Comparison of ENCODE assay signal across 8 cellular contexts in the genomic region with DNA sequence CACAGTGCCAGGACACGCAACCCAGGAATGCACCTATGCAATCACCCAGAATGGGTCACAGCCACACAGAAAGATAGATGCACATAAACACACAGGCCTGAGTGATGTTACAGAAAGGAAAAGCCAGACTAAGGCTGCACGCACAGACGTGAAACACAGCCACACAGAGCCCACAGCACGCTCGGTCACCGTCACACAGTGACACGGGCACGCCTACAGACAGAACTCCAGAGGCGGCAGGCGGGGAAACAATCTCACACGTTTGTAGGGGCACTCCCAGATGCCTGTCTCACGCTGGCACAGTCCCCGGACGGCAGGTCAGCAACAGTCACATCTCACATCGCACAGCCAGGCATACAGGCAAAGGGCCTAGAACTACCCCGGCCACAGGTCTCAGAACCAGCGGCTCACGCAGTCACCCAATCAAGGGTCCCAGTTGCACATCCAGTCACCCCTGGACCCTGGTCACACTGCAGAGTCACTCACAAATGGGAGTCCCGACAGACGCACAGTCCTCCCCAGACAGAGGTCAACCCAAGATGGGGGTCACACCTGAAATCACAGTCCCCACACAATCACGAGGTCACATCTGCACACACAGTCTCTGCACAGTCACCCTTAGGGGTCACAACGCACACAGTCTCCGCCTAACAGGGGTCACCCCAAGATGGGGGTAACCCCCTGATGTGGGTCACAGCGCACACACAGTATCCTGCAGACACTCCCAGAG. TPM values are rescaled to one million over a fixed set of nuclear protein-coding genes. Genes with fewer than 3 reads are reported as not detected.
DNase-seq lines count a peak whose midpoint lies in the region; ATAC-seq and TF ChIP-seq lines count a peak whose summit lies in the region.

No MANE protein-coding gene starts in this region.

- H3K4me2 ChIP-seq in PC-9 = peak overlapping the region; percentile 94

- H3K4me3 ChIP-seq in PC-9 (peak overlapping the region; percentile 98), fibroblast of villous mesenchyme (ENCODE audit: low read depth, low read length) (peak overlapping the region; percentile 98)

- H3K27ac Mint-ChIP-seq in activated T-helper 2 cell treated with anti-CD3 and anti-CD28 coated beads, Interferon-gamma antibody, Interleukin-2, Interleukin-4, amounts not matched to agents 10 μg/mL and 5 μg/mL and 100 μg/mL, durations not matched to agents 14 hours and 24 hours and 36 hours = peak overlapping the region; percentile 84
- H3K27ac Mint-ChIP-seq in type B pancreatic cell = peak overlapping the region; percentile 98

- H3K27ac ChIP-seq in PC-9 = peak overlapping the region; percentile 92

- no peaks in the 10 kb centered on the region for H3K27me3 ChIP-seq in PC-9 (ENCODE audit: insufficient read depth, low read depth)

- no peaks in the 10 kb centered on the region for H4K20me1 ChIP-seq in PC-9 (ENCODE audit: insufficient read depth)

- intact Hi-C loops in PC-9 (cut with micrococcal nuclease; ENCODE audit: unreplicated experiment) = loop anchor here (2.0 to 5.0 kb wide), 3 partner anchors 124 to 294 kb away; a partner anchor contains a TSS
- intact Hi-C loops in activated T-helper 2 cell treated with anti-CD3 and anti-CD28 coated beads, Interferon-gamma antibody, Interleukin-2, Interleukin-4, amounts not matched to agents 10 μg/mL and 5 μg/mL and 100 μg/mL, durations not matched to agents 14 hours and 24 hours and 36 hours (cut with micrococcal nuclease) = loop anchor here (1.0 to 10.0 kb wide), 7 partner anchors 18 to 294 kb away; a partner anchor contains a TSS

- no peaks in the 10 kb centered on the region for H3K9me3 Mint-ChIP-seq in activated T-helper 2 cell treated with anti-CD3 and anti-CD28 coated beads, Interferon-gamma antibody, Interleukin-2, Interleukin-4, amounts not matched to agents 10 μg/mL and 5 μg/mL and 100 μg/mL, durations not matched to agents 14 hours and 24 hours and 36 hours
- peaks cover 4% of the 10 kb centered on the region for H3K9me3 Mint-ChIP-seq in type B pancreatic cell

- H3K4me3 Mint-ChIP-seq in activated T-helper 2 cell treated with anti-CD3 and anti-CD28 coated beads, Interferon-gamma antibody, Interleukin-2, Interleukin-4, amounts not matched to agents 10 μg/mL and 5 μg/mL and 100 μg/mL, durations not matched to agents 14 hours and 24 hours and 36 hours (ENCODE audit: low read depth) = peak overlapping the region; percentile 83
- H3K4me3 Mint-ChIP-seq in type B pancreatic cell = peak overlapping the region; percentile 97

- peaks cover 46% of the 10 kb centered on the region for H3F3A ChIP-seq in PC-9 (ENCODE audit: insufficient read depth, low read depth)

- peaks cover 56% of the 10 kb centered on the region for H3K4me1 Mint-ChIP-seq in activated T-helper 2 cell treated with anti-CD3 and anti-CD28 coated beads, Interferon-gamma antibody, Interleukin-2, Interleukin-4, amounts not matched to agents 10 μg/mL and 5 μg/mL and 100 μg/mL, durations not matched to agents 14 hours and 24 hours and 36 hours (ENCODE audit: low read depth)
- peaks cover 56% of the 10 kb centered on the region for H3K4me1 Mint-ChIP-seq in type B pancreatic cell (ENCODE audit: unreplicated experiment)

- TSS peak; percentile 28 for BruUV-seq in PC-9 (replicated peaks; lab: Mats Ljungman, UMichigan)

- ATAC-seq in GM18502 (IDR thresholded peaks at IDR 0.05; ENCODE audit: poor library complexity, unreplicated experiment) (peak; percentile 31), HG02678 (IDR thresholded peaks at IDR 0.05; ENCODE audit: unreplicated experiment) (peak; percentile 20), omental fat pad (ENCODE audit: low FRiP score) (peak; percentile 27)

- no peak for TF ChIP-seq CTCF in PC-9 (conservative IDR thresholded peaks at IDR 0.05)
- TF ChIP-seq CTCF in fibroblast of villous mesenchyme (IDR thresholded peaks at IDR 0.05; ENCODE audit: insufficient read depth, low read depth, low read length) = no peak
- TF ChIP-seq CTCF in omental fat pad (IDR thresholded peaks at IDR 0.05) = no peak
- no peak for TF ChIP-seq CTCF in type B pancreatic cell (conservative IDR thresholded peaks at IDR 0.05)

- peaks cover 41% of the 10 kb centered on the region for H3K4me1 ChIP-seq in PC-9 (replicated peaks; ENCODE audit: insufficient read depth)

- CTCF ChIA-PET in PC-9 (lab: Charles Lee) = interaction anchor here (0.6 kb wide), 1 partner anchor 30 kb away, joined by 4 read pairs; no protein-coding TSS in a partner anchor

- H2AFZ ChIP-seq in PC-9 = peak overlapping the region; percentile 68; the same call in 1 of the 2 replicates

- H3K36me3 Mint-ChIP-seq in activated T-helper 2 cell treated with anti-CD3 and anti-CD28 coated beads, Interferon-gamma antibody, Interleukin-2, Interleukin-4, amounts not matched to agents 10 μg/mL and 5 μg/mL and 100 μg/mL, durations not matched to agents 14 hours and 24 hours and 36 hours (ENCODE audit: low read depth) = peaks cover 36% of the 10 kb centered on the region
- peaks cover 16% of the 10 kb centered on the region for H3K36me3 Mint-ChIP-seq in type B pancreatic cell

- peaks cover 48% of the 10 kb centered on the region for H3K79me2 ChIP-seq in PC-9 (ENCODE audit: low read depth)

- H3K9me2 ChIP-seq in PC-9 (ENCODE audit: insufficient read depth) = no peaks in the 10 kb centered on the region

- POLR2A ChIA-PET in PC-9 (lab: Charles Lee; ENCODE audit: unreplicated experiment) = interaction anchor here (0.6 to 0.8 kb wide), 3 partner anchors 23 to 1481 kb away, joined by 3 to 7 read pairs (median 6); no protein-coding TSS in a partner anchor

- DNase-seq in PC-9 (peak; percentile 55 to 65), fibroblast of villous mesenchyme (ENCODE audit: low read depth) (peak; percentile 81), omental fat pad (ENCODE audit: low spot score) (no peak), type B pancreatic cell (ENCODE audit: extremely low spot score, unreplicated experiment) (no peak), GF-D8 (lab: John Stamatoyannopoulos, UW) (no peak)
- DNase-seq in activated T-helper 2 cell treated with anti-CD3 and anti-CD28 coated beads, Interferon-gamma antibody, Interleukin-2, Interleukin-4, amounts not matched to agents 10 μg/mL and 5 μg/mL and 100 μg/mL, durations not matched to agents 14 hours and 24 hours and 36 hours (ENCODE audit: low spot score) = peak; percentile 40

- H3K9me3 ChIP-seq in PC-9 (ENCODE audit: insufficient read depth, low read depth) = no peaks in the 10 kb centered on the region

- H3K36me3 ChIP-seq in PC-9 (ENCODE audit: low read depth) = no peaks in the 10 kb centered on the region

- no peaks in the 10 kb centered on the region for H3K27me3 Mint-ChIP-seq in activated T-helper 2 cell treated with anti-CD3 and anti-CD28 coated beads, Interferon-gamma antibody, Interleukin-2, Interleukin-4, amounts not matched to agents 10 μg/mL and 5 μg/mL and 100 μg/mL, durations not matched to agents 14 hours and 24 hours and 36 hours (ENCODE audit: low read depth)
- peaks cover 10% of the 10 kb centered on the region for H3K27me3 Mint-ChIP-seq in type B pancreatic cell

RNA-seq across cellular contexts. Expression of a gene that starts 0.8 kb away (rescaled TPM):
- total RNA-seq in PC-9 (2021) (54.5 and 62.1 TPM in 2 replicates), fibroblast of villous mesenchyme (27.2 and 34.1 TPM in 2 replicates), omental fat pad (10 to 100 TPM; 16.4 to 26.5 (median 22.0) TPM), type B pancreatic cell (ENCODE audit: low replicate concordance) (32.2 and 33.7 TPM in 2 replicates)
- total RNA-seq in activated T-helper 2 cell treated with anti-CD3 and anti-CD28 coated beads, Interferon-gamma antibody, Interleukin-2, Interleukin-4, amounts not matched to agents 10 μg/mL and 5 μg/mL and 100 μg/mL, durations not matched to agents 14 hours and 24 hours and 36 hours = 39.8 and 48.1 TPM in 2 replicates

RNA-seq across cellular contexts. Expression of a gene that starts 23.3 kb away (rescaled TPM):
- total RNA-seq in PC-9 (2021) = not detected in 2 replicates
- not detected in 2 replicates for total RNA-seq in activated T-helper 2 cell treated with anti-CD3 and anti-CD28 coated beads, Interferon-gamma antibody, Interleukin-2, Interleukin-4, amounts not matched to agents 10 μg/mL and 5 μg/mL and 100 μg/mL, durations not matched to agents 14 hours and 24 hours and 36 hours
- total RNA-seq in fibroblast of villous mesenchyme = not detected in 2 replicates
- not detected for total RNA-seq in omental fat pad
- total RNA-seq in type B pancreatic cell (ENCODE audit: low replicate concordance) = not detected in 2 replicates

Comparison
In these comparisons a context has a peak if more than half of its experiments do, and no peak if none do; other contexts are left out.
1. DNase-seq: peak in PC-9 (2 of 2), activated T-helper 2 cell treated with anti-CD3 and anti-CD28 coated beads, Interferon-gamma antibody, Interleukin-2, Interleukin-4, amounts not matched to agents 10 μg/mL and 5 μg/mL and 100 μg/mL, durations not matched to agents 14 hours and 24 hours and 36 hours (single experiment) and fibroblast of villous mesenchyme (single experiment); none in omental fat pad (single experiment), type B pancreatic cell (single experiment) and GF-D8 (single experiment).
2. Peak in every context shown above with its lines, with median percentiles within 50 percentile points of each other: ATAC-seq.